In the genomic region with DNA sequence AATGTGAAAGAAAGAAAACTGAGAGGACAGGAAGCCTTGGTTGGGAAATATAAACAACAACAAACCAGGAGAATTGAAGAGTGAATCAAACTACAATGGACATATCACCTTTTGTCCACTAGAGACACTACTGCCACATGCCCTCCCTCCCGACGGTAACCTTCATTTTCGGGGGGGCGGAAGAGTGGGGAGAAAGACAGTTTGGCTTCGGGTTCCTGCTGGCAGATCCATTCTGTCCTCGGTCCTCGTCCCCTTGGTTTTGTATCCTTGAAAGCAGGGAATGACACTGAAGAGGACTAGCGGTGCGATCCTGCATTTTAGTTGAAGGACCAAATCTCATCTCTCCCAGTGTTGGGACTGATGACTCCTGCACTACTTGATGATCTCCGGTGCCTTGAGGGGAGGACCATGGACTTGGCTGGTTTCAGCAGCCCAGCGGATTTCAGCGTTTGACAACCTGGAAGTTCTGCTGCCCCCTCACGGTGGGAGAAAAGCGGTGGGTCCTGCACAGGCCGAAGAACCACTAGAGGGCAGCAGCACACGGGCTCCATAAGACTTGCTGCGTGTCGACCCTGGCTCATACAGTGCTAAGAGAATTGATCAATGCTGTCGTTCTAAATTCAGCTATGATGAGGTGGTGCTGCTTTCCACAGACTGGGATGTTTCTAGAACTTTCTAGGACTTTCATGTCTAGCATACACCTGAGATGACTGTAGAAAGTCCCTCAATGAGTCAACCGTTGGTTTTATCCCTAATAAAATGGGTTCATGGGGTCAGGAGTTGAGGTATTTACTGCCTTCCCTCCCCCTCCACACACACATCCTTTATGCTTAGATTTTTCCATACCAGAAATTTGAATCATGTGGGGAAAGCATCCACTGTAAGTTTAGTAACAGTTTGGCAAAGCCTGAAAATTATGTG, we compare ENCODE assay signal across 1 cellular context.
A peak's percentile ranks its signal among the peaks of the same experiment; 100 is the strongest.
TF ChIP-seq lines count a peak whose summit lies in the region.

No MANE protein-coding gene starts in this region.

TF ChIP-seq in HepG2, 621 proteins besides CTCF, POLR2A, EP300 and RAD21 (continued from another document and continues in another):
- TF ChIP-seq PTBP1 (IDR thresholded peaks at IDR 0.05; ENCODE audit: low read depth, low read length, poor library complexity, severe bottlenecking) (no peak), TBL1XR1 (IDR thresholded peaks at IDR 0.05; ENCODE audit: borderline replicate concordance, low read length, partially characterized antibody) (no peak), SP4 (CRISPR knock-in tag; IDR thresholded peaks at IDR 0.05) (peak; percentile 77), ZNF737 (CRISPR knock-in tag; IDR thresholded peaks at IDR 0.05; ENCODE audit: borderline replicate concordance) (peak; percentile 82; the same call in 1 of the 2 replicates), ATAD3A (CRISPR knock-in tag; IDR thresholded peaks at IDR 0.05) (no peak), MEF2D (CRISPR knock-in tag; IDR thresholded peaks at IDR 0.05) (peak; percentile 85), KDM1A (CRISPR knock-in tag; IDR thresholded peaks at IDR 0.05) (no peak), ZNF747 (CRISPR knock-in tag; IDR thresholded peaks at IDR 0.05; ENCODE audit: borderline replicate concordance) (peak; percentile 43; the same call in 1 of the 2 replicates), ZSCAN25 (CRISPR knock-in tag; IDR thresholded peaks at IDR 0.05) (peak; percentile 43; the same call in 1 of the 2 replicates), ZNF556 (CRISPR knock-in tag; IDR thresholded peaks at IDR 0.05; ENCODE audit: borderline replicate concordance) (peak; percentile 96), ZSCAN29 (CRISPR knock-in tag; conservative IDR thresholded peaks at IDR 0.05) (peak; percentile 59; the same call in 1 of the 2 replicates), SMAD9 (CRISPR knock-in tag; IDR thresholded peaks at IDR 0.05) (no peak), NFKBIZ (CRISPR knock-in tag; IDR thresholded peaks at IDR 0.05) (0 out of 2 replicates have a peak, but pooled peaks have one; percentile 39), KLF15 (CRISPR knock-in tag; IDR thresholded peaks at IDR 0.05; ENCODE audit: borderline replicate concordance) (no peak), ZNF619 (CRISPR knock-in tag; IDR thresholded peaks at IDR 0.05) (0 out of 2 replicates have a peak, but pooled peaks have one; percentile 61), EHMT2 (IDR thresholded peaks at IDR 0.05; ENCODE audit: borderline replicate concordance, low read depth, low read length) (0 out of 2 replicates have a peak, but pooled peaks have one; percentile 50), TSC22D2 (CRISPR knock-in tag; IDR thresholded peaks at IDR 0.05; ENCODE audit: borderline replicate concordance) (peak; percentile 60; the same call in 1 of the 2 replicates), ZNF350 (CRISPR knock-in tag; IDR thresholded peaks at IDR 0.05; ENCODE audit: borderline replicate concordance, low read depth) (peak; percentile 83), FOXM1 (CRISPR knock-in tag; IDR thresholded peaks at IDR 0.05) (no peak), MXI1 (IDR thresholded peaks at IDR 0.05; ENCODE audit: borderline replicate concordance, low read depth, low read length) (0 out of 3 replicates have a peak, but pooled peaks have one; percentile 20), ZNF567 (CRISPR knock-in tag; IDR thresholded peaks at IDR 0.05; ENCODE audit: borderline replicate concordance) (0 out of 2 replicates have a peak, but pooled peaks have one; percentile 57), ZNF781 (CRISPR knock-in tag; IDR thresholded peaks at IDR 0.05; ENCODE audit: borderline replicate concordance, not compliant biosample characterization) (peak; percentile 87), LCORL (IDR thresholded peaks at IDR 0.05) (no peak), LCORL (CRISPR knock-in tag; IDR thresholded peaks at IDR 0.05) (peak; percentile 73), WIZ (CRISPR knock-in tag; IDR thresholded peaks at IDR 0.05) (no peak), FOXC1 (CRISPR knock-in tag; IDR thresholded peaks at IDR 0.05; ENCODE audit: borderline replicate concordance) (0 out of 2 replicates have a peak, but pooled peaks have one; percentile 57), ZNF329 (CRISPR knock-in tag; IDR thresholded peaks at IDR 0.05; ENCODE audit: low read depth) (0 out of 2 replicates have a peak, but pooled peaks have one; percentile 58), ZNF207 (IDR thresholded peaks at IDR 0.05; ENCODE audit: borderline replicate concordance) (no peak), MED1 (CRISPR knock-in tag; IDR thresholded peaks at IDR 0.05) (peak; percentile 70), NFRKB (IDR thresholded peaks at IDR 0.05) (no peak), MYNN (CRISPR knock-in tag; IDR thresholded peaks at IDR 0.05; ENCODE audit: low read depth) (no peak), SOX13 (IDR thresholded peaks at IDR 0.05) (no peak), SOX13 (CRISPR knock-in tag; conservative IDR thresholded peaks at IDR 0.05 in 1 of 2, IDR thresholded peaks at IDR 0.05 in 1 of 2) (peak in 1 of 2 experiments; percentile 27; a peak in 1 of 4 replicates), MAFG (CRISPR knock-in tag; IDR thresholded peaks at IDR 0.05) (no peak), ZFP36 (IDR thresholded peaks at IDR 0.05; ENCODE audit: borderline replicate concordance, low read depth, low read length, partially characterized antibody) (peak; percentile 26), ZNF775 (CRISPR knock-in tag; IDR thresholded peaks at IDR 0.05; ENCODE audit: borderline replicate concordance) (no peak), RXRA (CRISPR knock-in tag; IDR thresholded peaks at IDR 0.05) (0 out of 2 replicates have a peak, but pooled peaks have one; percentile 52)
- TF ChIP-seq, protein P1, sequence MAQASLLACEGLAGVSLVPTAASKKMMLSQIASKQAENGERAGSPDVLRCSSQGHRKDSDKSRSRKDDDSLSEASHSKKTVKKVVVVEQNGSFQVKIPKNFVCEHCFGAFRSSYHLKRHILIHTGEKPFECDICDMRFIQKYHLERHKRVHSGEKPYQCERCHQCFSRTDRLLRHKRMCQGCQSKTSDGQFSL (CRISPR knock-in tag; IDR thresholded peaks at IDR 0.05), result no peak
- TF ChIP-seq, protein P2, sequence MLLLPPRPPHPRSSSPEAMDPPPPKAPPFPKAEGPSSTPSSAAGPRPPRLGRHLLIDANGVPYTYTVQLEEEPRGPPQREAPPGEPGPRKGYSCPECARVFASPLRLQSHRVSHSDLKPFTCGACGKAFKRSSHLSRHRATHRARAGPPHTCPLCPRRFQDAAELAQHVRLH (CRISPR knock-in tag; IDR thresholded peaks at IDR 0.05; ENCODE audit: borderline replicate concordance, low read depth), result peak; percentile 93; the same call in 1 of the 2 replicates
- TF ChIP-seq, protein P3, sequence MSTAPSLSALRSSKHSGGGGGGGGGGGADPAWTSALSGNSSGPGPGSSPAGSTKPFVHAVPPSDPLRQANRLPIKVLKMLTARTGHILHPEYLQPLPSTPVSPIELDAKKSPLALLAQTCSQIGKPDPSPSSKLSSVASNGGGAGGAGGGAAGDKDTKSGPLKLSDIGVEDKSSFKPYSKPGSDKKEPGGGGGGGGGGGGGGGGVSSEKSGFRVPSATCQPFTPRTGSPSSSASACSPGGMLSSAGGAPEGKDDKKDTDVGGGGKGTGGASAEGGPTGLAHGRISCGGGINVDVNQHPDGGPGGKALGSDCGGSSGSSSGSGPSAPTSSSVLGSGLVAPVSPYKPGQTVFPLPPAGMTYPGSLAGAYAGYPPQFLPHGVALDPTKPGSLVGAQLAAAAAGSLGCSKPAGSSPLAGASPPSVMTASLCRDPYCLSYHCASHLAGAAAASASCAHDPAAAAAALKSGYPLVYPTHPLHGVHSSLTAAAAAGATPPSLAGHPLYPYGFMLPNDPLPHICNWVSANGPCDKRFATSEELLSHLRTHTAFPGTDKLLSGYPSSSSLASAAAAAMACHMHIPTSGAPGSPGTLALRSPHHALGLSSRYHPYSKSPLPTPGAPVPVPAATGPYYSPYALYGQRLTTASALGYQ (CRISPR knock-in tag; IDR thresholded peaks at IDR 0.05), result no peak
- TF ChIP-seq, protein P4, sequence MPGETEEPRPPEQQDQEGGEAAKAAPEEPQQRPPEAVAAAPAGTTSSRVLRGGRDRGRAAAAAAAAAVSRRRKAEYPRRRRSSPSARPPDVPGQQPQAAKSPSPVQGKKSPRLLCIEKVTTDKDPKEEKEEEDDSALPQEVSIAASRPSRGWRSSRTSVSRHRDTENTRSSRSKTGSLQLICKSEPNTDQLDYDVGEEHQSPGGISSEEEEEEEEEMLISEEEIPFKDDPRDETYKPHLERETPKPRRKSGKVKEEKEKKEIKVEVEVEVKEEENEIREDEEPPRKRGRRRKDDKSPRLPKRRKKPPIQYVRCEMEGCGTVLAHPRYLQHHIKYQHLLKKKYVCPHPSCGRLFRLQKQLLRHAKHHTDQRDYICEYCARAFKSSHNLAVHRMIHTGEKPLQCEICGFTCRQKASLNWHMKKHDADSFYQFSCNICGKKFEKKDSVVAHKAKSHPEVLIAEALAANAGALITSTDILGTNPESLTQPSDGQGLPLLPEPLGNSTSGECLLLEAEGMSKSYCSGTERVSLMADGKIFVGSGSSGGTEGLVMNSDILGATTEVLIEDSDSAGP (CRISPR knock-in tag; IDR thresholded peaks at IDR 0.05; ENCODE audit: borderline replicate concordance), result peak; percentile 84
- TF ChIP-seq, protein P5, sequence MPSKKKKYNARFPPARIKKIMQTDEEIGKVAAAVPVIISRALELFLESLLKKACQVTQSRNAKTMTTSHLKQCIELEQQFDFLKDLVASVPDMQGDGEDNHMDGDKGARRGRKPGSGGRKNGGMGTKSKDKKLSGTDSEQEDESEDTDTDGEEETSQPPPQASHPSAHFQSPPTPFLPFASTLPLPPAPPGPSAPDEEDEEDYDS (CRISPR knock-in tag; IDR thresholded peaks at IDR 0.05), result peak; percentile 24; the same call in 1 of the 2 replicates
- TF ChIP-seq, protein P6, sequence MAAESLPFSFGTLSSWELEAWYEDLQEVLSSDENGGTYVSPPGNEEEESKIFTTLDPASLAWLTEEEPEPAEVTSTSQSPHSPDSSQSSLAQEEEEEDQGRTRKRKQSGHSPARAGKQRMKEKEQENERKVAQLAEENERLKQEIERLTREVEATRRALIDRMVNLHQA (CRISPR knock-in tag; IDR thresholded peaks at IDR 0.05), result no peak
- TF ChIP-seq, protein P7, sequence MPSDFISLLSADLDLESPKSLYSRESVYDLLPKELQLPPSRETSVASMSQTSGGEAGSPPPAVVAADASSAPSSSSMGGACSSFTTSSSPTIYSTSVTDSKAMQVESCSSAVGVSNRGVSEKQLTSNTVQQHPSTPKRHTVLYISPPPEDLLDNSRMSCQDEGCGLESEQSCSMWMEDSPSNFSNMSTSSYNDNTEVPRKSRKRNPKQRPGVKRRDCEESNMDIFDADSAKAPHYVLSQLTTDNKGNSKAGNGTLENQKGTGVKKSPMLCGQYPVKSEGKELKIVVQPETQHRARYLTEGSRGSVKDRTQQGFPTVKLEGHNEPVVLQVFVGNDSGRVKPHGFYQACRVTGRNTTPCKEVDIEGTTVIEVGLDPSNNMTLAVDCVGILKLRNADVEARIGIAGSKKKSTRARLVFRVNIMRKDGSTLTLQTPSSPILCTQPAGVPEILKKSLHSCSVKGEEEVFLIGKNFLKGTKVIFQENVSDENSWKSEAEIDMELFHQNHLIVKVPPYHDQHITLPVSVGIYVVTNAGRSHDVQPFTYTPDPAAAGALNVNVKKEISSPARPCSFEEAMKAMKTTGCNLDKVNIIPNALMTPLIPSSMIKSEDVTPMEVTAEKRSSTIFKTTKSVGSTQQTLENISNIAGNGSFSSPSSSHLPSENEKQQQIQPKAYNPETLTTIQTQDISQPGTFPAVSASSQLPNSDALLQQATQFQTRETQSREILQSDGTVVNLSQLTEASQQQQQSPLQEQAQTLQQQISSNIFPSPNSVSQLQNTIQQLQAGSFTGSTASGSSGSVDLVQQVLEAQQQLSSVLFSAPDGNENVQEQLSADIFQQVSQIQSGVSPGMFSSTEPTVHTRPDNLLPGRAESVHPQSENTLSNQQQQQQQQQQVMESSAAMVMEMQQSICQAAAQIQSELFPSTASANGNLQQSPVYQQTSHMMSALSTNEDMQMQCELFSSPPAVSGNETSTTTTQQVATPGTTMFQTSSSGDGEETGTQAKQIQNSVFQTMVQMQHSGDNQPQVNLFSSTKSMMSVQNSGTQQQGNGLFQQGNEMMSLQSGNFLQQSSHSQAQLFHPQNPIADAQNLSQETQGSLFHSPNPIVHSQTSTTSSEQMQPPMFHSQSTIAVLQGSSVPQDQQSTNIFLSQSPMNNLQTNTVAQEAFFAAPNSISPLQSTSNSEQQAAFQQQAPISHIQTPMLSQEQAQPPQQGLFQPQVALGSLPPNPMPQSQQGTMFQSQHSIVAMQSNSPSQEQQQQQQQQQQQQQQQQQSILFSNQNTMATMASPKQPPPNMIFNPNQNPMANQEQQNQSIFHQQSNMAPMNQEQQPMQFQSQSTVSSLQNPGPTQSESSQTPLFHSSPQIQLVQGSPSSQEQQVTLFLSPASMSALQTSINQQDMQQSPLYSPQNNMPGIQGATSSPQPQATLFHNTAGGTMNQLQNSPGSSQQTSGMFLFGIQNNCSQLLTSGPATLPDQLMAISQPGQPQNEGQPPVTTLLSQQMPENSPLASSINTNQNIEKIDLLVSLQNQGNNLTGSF (CRISPR knock-in tag; IDR thresholded peaks at IDR 0.05), result no peak
- TF ChIP-seq, protein P8, sequence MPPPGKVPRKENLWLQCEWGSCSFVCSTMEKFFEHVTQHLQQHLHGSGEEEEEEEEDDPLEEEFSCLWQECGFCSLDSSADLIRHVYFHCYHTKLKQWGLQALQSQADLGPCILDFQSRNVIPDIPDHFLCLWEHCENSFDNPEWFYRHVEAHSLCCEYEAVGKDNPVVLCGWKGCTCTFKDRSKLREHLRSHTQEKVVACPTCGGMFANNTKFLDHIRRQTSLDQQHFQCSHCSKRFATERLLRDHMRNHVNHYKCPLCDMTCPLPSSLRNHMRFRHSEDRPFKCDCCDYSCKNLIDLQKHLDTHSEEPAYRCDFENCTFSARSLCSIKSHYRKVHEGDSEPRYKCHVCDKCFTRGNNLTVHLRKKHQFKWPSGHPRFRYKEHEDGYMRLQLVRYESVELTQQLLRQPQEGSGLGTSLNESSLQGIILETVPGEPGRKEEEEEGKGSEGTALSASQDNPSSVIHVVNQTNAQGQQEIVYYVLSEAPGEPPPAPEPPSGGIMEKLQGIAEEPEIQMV (CRISPR knock-in tag; IDR thresholded peaks at IDR 0.05; ENCODE audit: low read depth), result peak; percentile 89
- TF ChIP-seq, protein P9, sequence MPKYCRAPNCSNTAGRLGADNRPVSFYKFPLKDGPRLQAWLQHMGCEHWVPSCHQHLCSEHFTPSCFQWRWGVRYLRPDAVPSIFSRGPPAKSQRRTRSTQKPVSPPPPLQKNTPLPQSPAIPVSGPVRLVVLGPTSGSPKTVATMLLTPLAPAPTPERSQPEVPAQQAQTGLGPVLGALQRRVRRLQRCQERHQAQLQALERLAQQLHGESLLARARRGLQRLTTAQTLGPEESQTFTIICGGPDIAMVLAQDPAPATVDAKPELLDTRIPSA (CRISPR knock-in tag; IDR thresholded peaks at IDR 0.05; ENCODE audit: borderline replicate concordance), result no peak
- TF ChIP-seq, protein P10, sequence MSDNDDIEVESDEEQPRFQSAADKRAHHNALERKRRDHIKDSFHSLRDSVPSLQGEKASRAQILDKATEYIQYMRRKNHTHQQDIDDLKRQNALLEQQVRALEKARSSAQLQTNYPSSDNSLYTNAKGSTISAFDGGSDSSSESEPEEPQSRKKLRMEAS (IDR thresholded peaks at IDR 0.05), result no peak
- TF ChIP-seq, protein P11, sequence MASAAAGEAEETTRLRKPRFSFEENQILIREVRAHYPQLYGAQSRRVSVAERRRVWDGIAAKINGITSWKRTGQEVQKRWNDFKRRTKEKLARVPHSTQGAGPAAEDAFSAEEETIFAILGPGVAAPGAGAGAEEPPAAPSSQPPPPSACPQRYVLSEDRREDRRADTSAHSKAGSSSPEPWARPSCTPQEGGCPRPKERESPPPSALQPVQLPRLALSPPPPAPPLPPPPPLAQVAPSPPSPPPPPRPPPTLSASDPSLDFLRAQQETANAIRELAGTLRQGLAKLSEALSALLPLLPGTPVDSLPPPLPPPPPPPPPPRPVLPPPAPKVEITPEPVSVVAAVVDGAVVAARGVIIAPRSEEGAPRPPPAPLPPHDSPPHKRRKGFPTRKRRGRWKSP (CRISPR knock-in tag; IDR thresholded peaks at IDR 0.05), result peak; percentile 95
